ENCODE assay signal across 19 cellular contexts in the genomic region with DNA sequence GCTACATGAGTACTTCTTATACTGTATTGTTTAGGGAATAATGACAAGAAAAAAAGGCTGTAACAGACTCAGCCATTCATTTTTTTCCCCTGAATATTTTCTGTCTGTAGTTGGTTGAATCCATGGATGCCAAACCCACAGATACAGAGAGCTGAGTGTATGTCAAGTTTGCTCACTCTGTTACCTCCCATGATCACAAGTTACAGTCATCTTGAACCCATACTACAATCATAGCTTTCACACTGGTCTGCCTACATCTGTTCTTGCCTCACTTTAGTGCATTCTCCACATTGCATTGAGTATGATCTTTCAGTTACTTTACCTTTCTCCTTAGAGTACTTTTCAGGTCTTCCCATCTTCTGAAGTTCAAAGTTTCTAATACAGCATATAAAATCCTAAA.
DNase-seq lines count a peak whose midpoint lies in the region; ATAC-seq and TF ChIP-seq lines count a peak whose summit lies in the region.
"Had no signal": no experiment of that assay in that cellular context is flagged by ENCODE, and none has a peak within 500 bp of the region (broad histone marks: within the 10 kb centered on the region; RNA-seq: fewer than 3 reads in every experiment).

No MANE protein-coding gene starts in this region.

- peak overlapping the region; percentile 4 for H3K27ac Mint-ChIP-seq in activated T-cell treated with anti-CD3 and anti-CD28 coated beads, Interleukin-2, amount 50 U/mL, for 72 hours
- H3K27ac Mint-ChIP-seq in GM23338 = 0 out of 2 replicates have a peak overlapping the region, but pooled peaks have one; percentile 15
- H3K27ac Mint-ChIP-seq in Calu3 (ENCODE audit: unreplicated experiment) = no peak overlapping the region

- no peaks in the 10 kb centered on the region for H3K27me3 ChIP-seq in GM23338 (ENCODE audit: insufficient read depth)
- H3K27me3 ChIP-seq: BE2C, Peyer's patch, SJSA1 had no signal

- H3K4me3 ChIP-seq in GM23338 (no peak overlapping the region), choroid plexus epithelial cell (ENCODE audit: low read depth, low read length) (no peak overlapping the region)
- H3K4me3 ChIP-seq: Peyer's patch, SJSA1 had no signal

- BruUV-seq in Calu3 (replicated peaks; lab: Mats Ljungman, UMichigan) = no TSS peak

- peaks cover 6% of the 10 kb centered on the region; the same call in 1 of the 2 replicates for H4K20me1 ChIP-seq in GM23338 (replicated peaks; ENCODE audit: insufficient read depth)

- H3K4me1 ChIP-seq in GM23338 (ENCODE audit: insufficient read depth) = no peaks in the 10 kb centered on the region
- H3K4me1 ChIP-seq: BE2C, Peyer's patch, SJSA1 had no signal

- intact Hi-C loops in Calu3 (cut with micrococcal nuclease; ENCODE audit: unreplicated experiment) = no loop called here

- no peaks in the 10 kb centered on the region; the same call in 1 of the 2 replicates for H3F3A ChIP-seq in GM23338 (replicated peaks; ENCODE audit: low read depth)

- no peak overlapping the region for H3K4me3 Mint-ChIP-seq in activated T-cell treated with anti-CD3 and anti-CD28 coated beads, Interleukin-2, amount 50 U/mL, for 72 hours
- H3K4me3 Mint-ChIP-seq in GM23338 (no peak overlapping the region), Calu3 (ENCODE audit: low read depth, unreplicated experiment) (no peak overlapping the region)

- no peaks in the 10 kb centered on the region for H3K27me3 Mint-ChIP-seq in activated T-cell treated with anti-CD3 and anti-CD28 coated beads, Interleukin-2, amount 50 U/mL, for 72 hours (ENCODE audit: low read depth)
- H3K27me3 Mint-ChIP-seq in GM23338 (ENCODE audit: insufficient read depth, low read depth, poor library complexity) (peaks cover 3% of the 10 kb centered on the region), Calu3 (ENCODE audit: unreplicated experiment) (no peaks in the 10 kb centered on the region)

- H3K36me3 ChIP-seq in GM23338 (ENCODE audit: insufficient read depth) = peaks cover 13% of the 10 kb centered on the region; the same call in 1 of the 2 replicates

- H3K9me3 Mint-ChIP-seq in activated T-cell treated with anti-CD3 and anti-CD28 coated beads, Interleukin-2, amount 50 U/mL, for 72 hours = no peaks in the 10 kb centered on the region
- H3K9me3 Mint-ChIP-seq in GM23338 = peaks cover 2% of the 10 kb centered on the region; the same call in 2 of the 3 replicates
- H3K9me3 Mint-ChIP-seq in Calu3 (ENCODE audit: low read depth, unreplicated experiment) = no peaks in the 10 kb centered on the region

- no peak overlapping the region for H3K4me2 ChIP-seq in GM23338

- peaks cover 3 to 13% of the 10 kb centered on the region in 2 donors for H3K36me3 Mint-ChIP-seq in activated T-cell treated with anti-CD3 and anti-CD28 coated beads, Interleukin-2, amount 50 U/mL, for 72 hours (ENCODE audit: insufficient read depth in 2 of 2)
- H3K36me3 Mint-ChIP-seq in GM23338 (ENCODE audit: low read depth) = peaks cover 16% of the 10 kb centered on the region
- no peaks in the 10 kb centered on the region for H3K36me3 Mint-ChIP-seq in Calu3 (ENCODE audit: insufficient read depth, unreplicated experiment)

- peak overlapping the region; percentile 14; the same call in 1 of the 2 replicates for H3K27ac ChIP-seq in GM23338 (ENCODE audit: low read depth)
- H3K27ac ChIP-seq: Peyer's patch, SJSA1 had no signal

- no peaks in the 10 kb centered on the region for H3K79me2 ChIP-seq in GM23338 (replicated peaks; ENCODE audit: insufficient read depth)

- peaks cover 9% of the 10 kb centered on the region for H3K4me1 Mint-ChIP-seq in activated T-cell treated with anti-CD3 and anti-CD28 coated beads, Interleukin-2, amount 50 U/mL, for 72 hours (ENCODE audit: low read depth)
- H3K4me1 Mint-ChIP-seq in GM23338 = peaks cover 14% of the 10 kb centered on the region; the same call in 2 of the 3 replicates
- H3K4me1 Mint-ChIP-seq in Calu3 (ENCODE audit: low read depth, unreplicated experiment) = no peaks in the 10 kb centered on the region

- DNase-seq in activated T-cell treated with anti-CD3 and anti-CD28 coated beads, Interleukin-2, amount 50 U/mL, for 72 hours = no peak
- no peak for DNase-seq in activated T-cell treated with anti-CD3 and anti-CD28 coated beads, Interleukin-2, amount 50 U/mL, for 48 hours
- no peak for DNase-seq in GM23338 (ENCODE audit: low spot score)
- DNase-seq in choroid plexus epithelial cell (ENCODE audit: low read depth) = peak; percentile 26
- no peak for DNase-seq in kidney tubule cell (ENCODE audit: low spot score)
- DNase-seq in Calu3 = no peak
- DNase-seq: BE2C, COR-L47, DMS153, KBM-7, MM.1S, NCI-H1048, NCI-H1417 treated with DMSO at 0.1 percent for 48 hours, NCI-H187, NCI-H446, NCI-H526, Peyer's patch had no signal

- H2AFZ ChIP-seq in GM23338 = no peak overlapping the region

- no peak for TF ChIP-seq CTCF in GM23338 (conservative IDR thresholded peaks at IDR 0.05; ENCODE audit: low read depth in 2 of 2)
- no peak for TF ChIP-seq CTCF in choroid plexus epithelial cell (conservative IDR thresholded peaks at IDR 0.05; ENCODE audit: low read depth, low read length)
- TF ChIP-seq CTCF in Calu3 (IDR thresholded peaks at IDR 0.05; ENCODE audit: unreplicated experiment) = no peak

- CTCF ChIA-PET in Calu3 (lab: Charles Lee) = no interaction called here

- no peaks in the 10 kb centered on the region for H3K9me2 ChIP-seq in GM23338 (ENCODE audit: insufficient read depth)

- peak in 1 of 2 donors; percentile 60 for ATAC-seq in activated T-cell treated with anti-CD3 and anti-CD28 coated beads, Interleukin-2, amount 50 U/mL, for 72 hours (replicated peaks in 1 of 2)
- ATAC-seq in GM23338 = no peak
- ATAC-seq in GM21576 (IDR thresholded peaks at IDR 0.05; ENCODE audit: unreplicated experiment) = no peak

TF ChIP-seq in GM23338, 12 proteins besides CTCF, POLR2A, EP300 and RAD21 (continues in another document):
- TF ChIP-seq POLR2AphosphoS5 (IDR thresholded peaks at IDR 0.05; ENCODE audit: low read depth) (no peak), ZNF462 (CRISPR knock-in tag; IDR thresholded peaks at IDR 0.05) (no peak), EZH2 (IDR thresholded peaks at IDR 0.05; ENCODE audit: low read depth, unreplicated experiment) (no peak), NANOG (IDR thresholded peaks at IDR 0.05; ENCODE audit: borderline replicate concordance) (no peak), CREB1 (CRISPR knock-in tag; IDR thresholded peaks at IDR 0.05; ENCODE audit: low read depth) (no peak), EZH2phosphoT487 (IDR thresholded peaks at IDR 0.05; ENCODE audit: unreplicated experiment) (no peak), JUNB (IDR thresholded peaks at IDR 0.05; ENCODE audit: unreplicated experiment) (no peak), ZNF331 (CRISPR knock-in tag; IDR thresholded peaks at IDR 0.05; ENCODE audit: low read depth) (no peak)
